ENCODE assay signal across 1 cellular context in genomic region chr2:84306361-84306760, GRCh38.
TF ChIP-seq lines count a peak whose summit lies in the region.

No MANE protein-coding gene starts in this region.

TF ChIP-seq in GM23338, 12 proteins besides CTCF, POLR2A, EP300 and RAD21 (continued from another document):
- TF ChIP-seq ZNF462 (CRISPR knock-in tag; IDR thresholded peaks at IDR 0.05) (no peak), REST (IDR thresholded peaks at IDR 0.05; ENCODE audit: unreplicated experiment) (no peak), NANOG (IDR thresholded peaks at IDR 0.05; ENCODE audit: borderline replicate concordance) (no peak), JUNB (IDR thresholded peaks at IDR 0.05; ENCODE audit: unreplicated experiment) (no peak), STAT1 (IDR thresholded peaks at IDR 0.05; ENCODE audit: unreplicated experiment) (no peak), ZNF331 (CRISPR knock-in tag; IDR thresholded peaks at IDR 0.05; ENCODE audit: low read depth) (no peak), EZH2 (IDR thresholded peaks at IDR 0.05; ENCODE audit: low read depth, unreplicated experiment) (no peak), POLR2AphosphoS5 (IDR thresholded peaks at IDR 0.05; ENCODE audit: low read depth) (no peak), CREB1 (CRISPR knock-in tag; IDR thresholded peaks at IDR 0.05; ENCODE audit: low read depth) (no peak), ETS1 (IDR thresholded peaks at IDR 0.05) (no peak), ZNF114 (CRISPR knock-in tag; IDR thresholded peaks at IDR 0.05) (no peak)
